1 cellular context compared by ENCODE assay signal in the genomic region with DNA sequence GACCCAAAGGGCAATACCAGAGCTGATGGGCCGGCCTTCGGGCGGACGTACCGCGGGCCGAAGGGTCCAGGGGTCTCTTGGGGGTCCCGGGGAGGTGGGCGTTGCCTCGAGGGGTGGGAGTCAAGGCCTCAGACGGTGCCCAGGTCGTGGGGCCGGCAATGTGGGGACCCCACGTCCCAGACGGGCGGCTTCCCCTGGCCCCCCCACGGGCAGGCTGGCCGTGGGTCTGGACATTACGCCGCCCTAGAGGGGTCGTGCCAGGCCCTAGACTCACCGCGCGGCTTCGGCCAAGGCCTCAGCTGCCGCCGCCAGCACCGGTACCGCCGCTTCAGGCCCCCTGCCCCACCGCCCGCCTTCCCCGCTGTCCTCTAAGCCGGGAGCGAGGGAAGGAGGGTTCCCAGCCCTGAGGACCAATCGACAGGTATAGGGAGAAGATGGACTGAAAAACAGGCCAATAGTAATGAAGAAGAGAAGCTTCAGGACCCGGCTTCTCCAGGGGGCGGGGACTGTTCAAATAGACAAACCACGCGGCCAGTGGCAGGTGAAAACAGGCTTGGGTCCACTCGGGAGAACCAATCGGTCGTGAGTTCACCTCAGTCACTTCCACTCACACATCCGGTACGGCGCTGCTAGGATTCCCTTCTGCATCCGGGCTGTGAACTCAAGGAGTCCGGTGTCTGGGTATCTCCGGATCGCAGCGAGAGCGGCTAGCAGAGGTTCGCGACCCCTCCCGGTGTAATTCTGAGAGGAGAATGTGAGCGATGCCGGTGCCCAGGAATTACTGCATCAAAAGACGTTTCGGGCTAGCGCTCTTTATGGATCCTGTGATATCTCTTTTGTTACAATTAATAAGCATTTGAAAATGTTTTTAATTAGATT.
TF ChIP-seq lines count a peak whose summit lies in the region.

MTOR (minus strand) TSS at position 381 of the 879 bp plus-strand sequence. CDS start 3,142 bp downstream, outside the sequence.

TF ChIP-seq in K562, 482 proteins besides CTCF, POLR2A, EP300 and RAD21 (continued from another document):
- TF ChIP-seq ELK3 (CRISPR knock-in tag; IDR thresholded peaks at IDR 0.05) (no peak), USF1 (CRISPR knock-in tag; IDR thresholded peaks at IDR 0.05) (peak; percentile 39; the same call in 1 of the 2 replicates), CEBPG (CRISPR knock-in tag; IDR thresholded peaks at IDR 0.05) (peak; percentile 46; the same call in 1 of the 2 replicates), CEBPG (tag; conservative IDR thresholded peaks at IDR 0.05 in 1 of 2, IDR thresholded peaks at IDR 0.05 in 1 of 2) (no peak), RBM15 (IDR thresholded peaks at IDR 0.05; ENCODE audit: insufficient read depth, low read length) (no peak), PBX2 (CRISPR knock-in tag; IDR thresholded peaks at IDR 0.05; ENCODE audit: low read depth) (peak; percentile 92), PBX2 (tag; conservative IDR thresholded peaks at IDR 0.05; ENCODE audit: low read depth) (peak; percentile 100), POLR2G (IDR thresholded peaks at IDR 0.05; ENCODE audit: low read depth, low read length) (peak; percentile 93), SMAD3 (CRISPR knock-in tag; conservative IDR thresholded peaks at IDR 0.05) (peak; percentile 36; the same call in 1 of the 2 replicates), MYNN (IDR thresholded peaks at IDR 0.05) (0 out of 2 replicates have a peak, but pooled peaks have one; percentile 16), MYNN (CRISPR knock-in tag; IDR thresholded peaks at IDR 0.05) (no peak), GABPA (tag; conservative IDR thresholded peaks at IDR 0.05; ENCODE audit: low read depth) (peak; percentile 100), YY1 (IDR thresholded peaks at IDR 0.05; ENCODE audit: borderline replicate concordance in 1 of 3, control insufficient read depth in 1 of 3, extremely low read depth in 1 of 3, insufficient read depth in 3 of 3, insufficient read length in 1 of 3, insufficient replicate concordance in 2 of 3, low read depth in 1 of 3, low read length in 2 of 3) (peak in 2 of 3 experiments; percentile 56 to 66), TAF7 (tag; IDR thresholded peaks at IDR 0.05) (peak; percentile 58), POLR2AphosphoS2 (IDR thresholded peaks at IDR 0.05; ENCODE audit: low read length) (no peak), TBL1XR1 (IDR thresholded peaks at IDR 0.05; ENCODE audit: low read length in 2 of 2) (peak in 1 of 2 experiments; percentile 64; a peak in 1 of 4 replicates), HIVEP1 (CRISPR knock-in tag; IDR thresholded peaks at IDR 0.05) (no peak)
- TF ChIP-seq, protein P1, sequence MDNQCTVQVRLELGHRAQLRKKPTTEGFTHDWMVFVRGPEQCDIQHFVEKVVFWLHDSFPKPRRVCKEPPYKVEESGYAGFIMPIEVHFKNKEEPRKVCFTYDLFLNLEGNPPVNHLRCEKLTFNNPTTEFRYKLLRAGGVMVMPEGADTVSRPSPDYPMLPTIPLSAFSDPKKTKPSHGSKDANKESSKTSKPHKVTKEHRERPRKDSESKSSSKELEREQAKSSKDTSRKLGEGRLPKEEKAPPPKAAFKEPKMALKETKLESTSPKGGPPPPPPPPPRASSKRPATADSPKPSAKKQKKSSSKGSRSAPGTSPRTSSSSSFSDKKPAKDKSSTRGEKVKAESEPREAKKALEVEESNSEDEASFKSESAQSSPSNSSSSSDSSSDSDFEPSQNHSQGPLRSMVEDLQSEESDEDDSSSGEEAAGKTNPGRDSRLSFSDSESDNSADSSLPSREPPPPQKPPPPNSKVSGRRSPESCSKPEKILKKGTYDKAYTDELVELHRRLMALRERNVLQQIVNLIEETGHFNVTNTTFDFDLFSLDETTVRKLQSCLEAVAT (IDR thresholded peaks at IDR 0.05): peak in 1 of 2 experiments; percentile 40; a peak in 1 of 4 replicates
- TF ChIP-seq, protein P2, sequence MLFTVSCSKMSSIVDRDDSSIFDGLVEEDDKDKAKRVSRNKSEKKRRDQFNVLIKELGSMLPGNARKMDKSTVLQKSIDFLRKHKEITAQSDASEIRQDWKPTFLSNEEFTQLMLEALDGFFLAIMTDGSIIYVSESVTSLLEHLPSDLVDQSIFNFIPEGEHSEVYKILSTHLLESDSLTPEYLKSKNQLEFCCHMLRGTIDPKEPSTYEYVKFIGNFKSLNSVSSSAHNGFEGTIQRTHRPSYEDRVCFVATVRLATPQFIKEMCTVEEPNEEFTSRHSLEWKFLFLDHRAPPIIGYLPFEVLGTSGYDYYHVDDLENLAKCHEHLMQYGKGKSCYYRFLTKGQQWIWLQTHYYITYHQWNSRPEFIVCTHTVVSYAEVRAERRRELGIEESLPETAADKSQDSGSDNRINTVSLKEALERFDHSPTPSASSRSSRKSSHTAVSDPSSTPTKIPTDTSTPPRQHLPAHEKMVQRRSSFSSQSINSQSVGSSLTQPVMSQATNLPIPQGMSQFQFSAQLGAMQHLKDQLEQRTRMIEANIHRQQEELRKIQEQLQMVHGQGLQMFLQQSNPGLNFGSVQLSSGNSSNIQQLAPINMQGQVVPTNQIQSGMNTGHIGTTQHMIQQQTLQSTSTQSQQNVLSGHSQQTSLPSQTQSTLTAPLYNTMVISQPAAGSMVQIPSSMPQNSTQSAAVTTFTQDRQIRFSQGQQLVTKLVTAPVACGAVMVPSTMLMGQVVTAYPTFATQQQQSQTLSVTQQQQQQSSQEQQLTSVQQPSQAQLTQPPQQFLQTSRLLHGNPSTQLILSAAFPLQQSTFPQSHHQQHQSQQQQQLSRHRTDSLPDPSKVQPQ (CRISPR knock-in tag; IDR thresholded peaks at IDR 0.05; ENCODE audit: borderline replicate concordance): no peak
TF ChIP-seq in K562: peak in this region for 143.
